In the genomic region with DNA sequence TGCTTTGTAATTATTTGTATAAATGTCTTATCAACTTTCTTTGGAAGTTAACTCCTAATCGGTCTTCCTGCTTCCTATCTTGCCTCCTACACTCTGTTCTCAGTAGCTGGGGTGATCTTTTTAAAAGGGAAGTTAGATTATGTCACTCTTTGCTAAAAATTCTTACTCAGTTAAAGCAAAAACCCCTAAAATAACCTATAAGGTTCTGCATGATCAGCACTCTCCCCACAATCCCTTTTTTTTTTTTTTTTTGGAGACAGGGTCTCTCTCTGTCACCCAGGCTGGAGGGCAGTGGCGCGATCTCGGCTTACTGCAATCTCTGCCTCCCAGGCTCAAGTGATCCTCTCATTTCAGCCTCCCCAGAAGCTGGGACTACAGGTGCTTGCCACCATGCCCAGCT, we compare ENCODE assay signal across 25 cellular contexts.
"Had no signal": no experiment of that assay in that cellular context is flagged by ENCODE, and none has a peak within 500 bp of the region (broad histone marks: within the 10 kb centered on the region; RNA-seq: fewer than 3 reads in every experiment).

No MANE protein-coding gene starts in this region.

- H3K4me1 ChIP-seq: breast epithelium, colonic mucosa had no signal

- H3K9me3 ChIP-seq: adrenal gland, colonic mucosa, SJSA1 had no signal

- H3K4me1 Mint-ChIP-seq: activated T-helper 17 cell treated with anti-CD3 and anti-CD28 coated beads, Interleukin-2, amount 50 U/mL, for 72 hours had no signal

- H3K36me3 Mint-ChIP-seq: activated naive CD4-positive, alpha-beta T cell treated with anti-CD3 and anti-CD28 coated beads, Interleukin-2, amount 10 ng/mL, durations not matched to agents 7 days and 5 days; activated naive CD8-positive, alpha-beta T cell treated with anti-CD3 and anti-CD28 coated beads, Interleukin-2, amount 10 ng/mL, durations not matched to agents 7 days and 5 days; T-cell had no signal

- H3K27me3 Mint-ChIP-seq: activated B cell treated with CpG ODN at 0.5 μM for 24 hours; activated CD4-positive, alpha-beta memory T cell treated with anti-CD3 and anti-CD28 coated beads for 36 hours; activated CD4-positive, alpha-beta T cell treated with anti-CD3 and anti-CD28 coated beads, Interleukin-2, amount 10 ng/mL, durations not matched to agents 24 days and 14 days; activated naive CD4-positive, alpha-beta T cell treated with anti-CD3 and anti-CD28 coated beads, Interleukin-2, amount 10 ng/mL, durations not matched to agents 7 days and 5 days; activated naive CD8-positive, alpha-beta T cell treated with anti-CD3 and anti-CD28 coated beads, Interleukin-2, amount 10 ng/mL, durations not matched to agents 7 days and 5 days; activated T-helper 17 cell treated with anti-CD3 and anti-CD28 coated beads, Interleukin-2, amount 50 U/mL, for 72 hours had no signal

- H3K27me3 ChIP-seq: colonic mucosa, SJSA1 had no signal

- H3K4me3 Mint-ChIP-seq: activated B cell treated with CpG ODN at 0.5 μM for 24 hours; activated CD4-positive, alpha-beta memory T cell treated with anti-CD3 and anti-CD28 coated beads for 36 hours; activated CD4-positive, alpha-beta T cell treated with anti-CD3 and anti-CD28 coated beads, Interleukin-2, amount 10 ng/mL, durations not matched to agents 24 days and 14 days; activated naive CD4-positive, alpha-beta T cell treated with anti-CD3 and anti-CD28 coated beads, Interleukin-2, amount 10 ng/mL, durations not matched to agents 7 days and 5 days; activated naive CD8-positive, alpha-beta T cell treated with anti-CD3 and anti-CD28 coated beads, Interleukin-2, amount 10 ng/mL, durations not matched to agents 7 days and 5 days; activated T-cell treated with anti-CD3 and anti-CD28 coated beads, Interleukin-2, amount 50 U/mL, for 4 hours; activated T-helper 17 cell treated with anti-CD3 and anti-CD28 coated beads, Interleukin-2, amount 50 U/mL, for 72 hours; T-cell had no signal

- H3K36me3 ChIP-seq: adrenal gland, breast epithelium, colonic mucosa, SJSA1 had no signal

- H3K9me3 Mint-ChIP-seq: activated B cell treated with CpG ODN at 0.5 μM for 24 hours; activated CD4-positive, alpha-beta memory T cell treated with anti-CD3 and anti-CD28 coated beads for 36 hours; activated CD4-positive, alpha-beta T cell treated with anti-CD3 and anti-CD28 coated beads, Interleukin-2, amount 10 ng/mL, durations not matched to agents 24 days and 14 days; activated naive CD4-positive, alpha-beta T cell treated with anti-CD3 and anti-CD28 coated beads, Interleukin-2, amount 10 ng/mL, durations not matched to agents 7 days and 5 days; activated naive CD8-positive, alpha-beta T cell treated with anti-CD3 and anti-CD28 coated beads, Interleukin-2, amount 10 ng/mL, durations not matched to agents 7 days and 5 days; activated T-cell treated with anti-CD3 and anti-CD28 coated beads, Interleukin-2, amount 50 U/mL, for 4 hours; activated T-helper 17 cell treated with anti-CD3 and anti-CD28 coated beads, Interleukin-2, amount 50 U/mL, for 72 hours; T-cell had no signal

- ATAC-seq: activated T-cell treated with anti-CD3 and anti-CD28 coated beads, Interleukin-2, amount 50 U/mL, for 4 hours; activated T-helper 17 cell treated with anti-CD3 and anti-CD28 coated beads, Interleukin-2, amount 50 U/mL, for 72 hours; T-cell had no signal

- H3K27ac Mint-ChIP-seq: activated B cell treated with CpG ODN at 0.5 μM for 24 hours; activated CD4-positive, alpha-beta memory T cell treated with anti-CD3 and anti-CD28 coated beads for 36 hours; activated CD4-positive, alpha-beta T cell treated with anti-CD3 and anti-CD28 coated beads, Interleukin-2, amount 10 ng/mL, durations not matched to agents 24 days and 14 days; activated naive CD4-positive, alpha-beta T cell treated with anti-CD3 and anti-CD28 coated beads, Interleukin-2, amount 10 ng/mL, durations not matched to agents 7 days and 5 days; activated naive CD8-positive, alpha-beta T cell treated with anti-CD3 and anti-CD28 coated beads, Interleukin-2, amount 10 ng/mL, durations not matched to agents 7 days and 5 days; activated T-helper 17 cell treated with anti-CD3 and anti-CD28 coated beads, Interleukin-2, amount 50 U/mL, for 72 hours; T-cell had no signal

- DNase-seq: activated B cell treated with CpG ODN at 0.5 μM for 24 hours; activated CD4-positive, alpha-beta memory T cell treated with anti-CD3 and anti-CD28 coated beads for 36 hours; activated CD4-positive, alpha-beta T cell treated with anti-CD3 and anti-CD28 coated beads for 1 hour; activated CD4-positive, alpha-beta T cell treated with anti-CD3 and anti-CD28 coated beads, Interleukin-2, amount 10 ng/mL, durations not matched to agents 24 days and 14 days; activated CD8-positive, alpha-beta memory T cell treated with anti-CD3 and anti-CD28 coated beads for 24 hours; activated gamma-delta T cell treated with Interleukin-2 at 50 U/mL for 16 hours; activated naive CD4-positive, alpha-beta T cell treated with anti-CD3 and anti-CD28 coated beads, Interleukin-2, amount 10 ng/mL, durations not matched to agents 7 days and 5 days; activated naive CD8-positive, alpha-beta T cell treated with anti-CD3 and anti-CD28 coated beads, Interleukin-2, amount 10 ng/mL, durations not matched to agents 7 days and 5 days; activated T-cell treated with anti-CD3 and anti-CD28 coated beads, Interleukin-2, amount 50 U/mL, for 4 hours; adrenal gland; anterior cingulate cortex; caudate nucleus; colonic mucosa; KBM-7; NCI-H1105; NCI-H1436; NCI-H1694 treated with DMSO at 0.1 percent for 48 hours; NCI-H2029 treated with DMSO at 0.1 percent for 48 hours; NCI-H510A treated with DMSO at 0.1 percent for 48 hours; NCI-H69; NK-92 treated with Interleukin-12 subunit alpha and Interleukin-12 subunit beta, amount 100 ng/mL, for 24 hours; T-cell had no signal

- H3K4me3 ChIP-seq: adrenal gland, breast epithelium, colonic mucosa, SJSA1 had no signal
